ENCODE assay signal across 11 cellular contexts in the genomic region with DNA sequence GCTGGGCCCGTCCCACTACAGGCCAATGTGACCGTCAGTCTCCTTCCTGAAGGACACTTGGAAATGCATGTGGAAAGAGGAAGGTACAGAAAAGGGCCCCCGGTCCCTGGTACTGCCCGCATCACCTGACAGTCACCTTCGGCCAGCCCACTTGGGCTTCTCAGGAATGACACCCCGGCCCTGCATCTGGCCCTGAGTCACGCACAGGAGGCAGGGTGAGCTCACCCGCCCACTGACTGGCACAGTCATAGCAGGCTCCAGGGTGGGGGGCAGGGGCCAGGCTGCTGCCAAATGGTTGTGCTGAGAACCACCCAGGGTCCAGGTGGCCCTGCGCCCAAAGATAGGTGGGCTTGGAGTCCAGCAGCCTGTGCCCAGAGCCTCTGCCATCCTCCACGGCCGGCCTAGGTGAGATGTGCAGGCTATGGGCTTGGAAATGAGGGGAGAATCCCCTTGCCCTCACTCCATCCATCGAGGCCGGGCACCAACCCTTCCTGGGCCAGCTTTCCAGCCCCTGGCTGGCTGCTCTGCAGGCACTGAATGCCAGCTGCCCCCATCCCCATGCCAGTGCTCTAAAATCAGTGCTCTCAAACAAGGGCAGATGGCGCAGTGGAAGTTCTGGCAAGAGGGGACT. TPM values are rescaled to one million over a fixed set of nuclear protein-coding genes. Genes with fewer than 3 reads are reported as not detected.
DNase-seq lines count a peak whose midpoint lies in the region; ATAC-seq, FAIRE-seq and TF ChIP-seq lines count a peak whose summit lies in the region.
"Had no signal": no experiment of that assay in that cellular context is flagged by ENCODE, and none has a peak within 500 bp of the region (broad histone marks: within the 10 kb centered on the region; RNA-seq: fewer than 3 reads in every experiment).

No MANE protein-coding gene starts in this region.

- H3K27ac ChIP-seq in SK-N-SH (ENCODE audit: low read depth in 2 of 2, low read length in 1 of 2): no peak overlapping the region

- no peak for TF ChIP-seq EP300 in SK-N-SH (IDR thresholded peaks at IDR 0.05; ENCODE audit: borderline replicate concordance in 1 of 2, low read depth in 1 of 2, low read length in 1 of 2)

- no peak for ATAC-seq in GM19397 (IDR thresholded peaks at IDR 0.05; ENCODE audit: unreplicated experiment)

- H4K20me1 ChIP-seq in SK-N-SH (ENCODE audit: insufficient read depth): no peaks in the 10 kb centered on the region

- H3K4me1 ChIP-seq in SK-N-SH (ENCODE audit: control insufficient read depth in 1 of 2, insufficient read depth in 2 of 2, low read depth in 1 of 2, low read length in 1 of 2): peaks cover 4 to 8% of the 10 kb centered on the region in 2 experiments; a peak in 1 of 4 replicates

- WGBS in SK-N-SH (ENCODE audit: low lambda C conversion rate): 60% methylated on average over 9 of the region's 14 CpGs

- POLR2A ChIA-PET in SK-N-SH (lab: Yijun Ruan, JAX): interaction anchor here (0.9 kb wide), 1 partner anchor 9 kb away, joined by 3 read pairs; no protein-coding TSS in a partner anchor

- H2AFZ ChIP-seq in SK-N-SH (ENCODE audit: low read depth): no peak overlapping the region

- TF ChIP-seq POLR2A in GM12891 (IDR thresholded peaks at IDR 0.05; ENCODE audit: low read depth, low read length): no peak

- no peaks in the 10 kb centered on the region for H3K9me2 ChIP-seq in SK-N-SH

- no peak for TF ChIP-seq RAD21 in SK-N-SH (IDR thresholded peaks at IDR 0.05; ENCODE audit: low read length)

- no peak for TF ChIP-seq CTCF in SK-N-SH (IDR thresholded peaks at IDR 0.05)

- H3K36me3 ChIP-seq in SK-N-SH (replicated peaks in 1 of 2; ENCODE audit: control insufficient read depth in 1 of 2, insufficient read depth in 2 of 2, low read length in 1 of 2): no peaks in the 10 kb centered on the region

- H3K27me3 ChIP-seq in SK-N-SH (ENCODE audit: insufficient read depth): peaks cover 30% of the 10 kb centered on the region

- DNase-seq in AG08395 (ENCODE audit: low spot score) (peak; percentile 54), Daoy (ENCODE audit: low read depth) (peak; percentile 90), SK-N-SH (no peak), kidney tubule cell (ENCODE audit: low spot score) (peak; percentile 88), GM12891 (ENCODE audit: insufficient read length, low spot score) (no peak), inferior parietal cortex (ENCODE audit: extremely low spot score) (no peak), retina (no peak)
- DNase-seq: NCI-H1048, NCI-H82, SW 1271 had no signal

- no peak overlapping the region for H3K9ac ChIP-seq in SK-N-SH

- H3K4me2 ChIP-seq in SK-N-SH: no peak overlapping the region

- H3K4me3 ChIP-seq in SK-N-SH (ENCODE audit: low read depth in 2 of 2, low read length in 1 of 2): no peak overlapping the region

- no peaks in the 10 kb centered on the region for H3K9me3 ChIP-seq in SK-N-SH

- no peaks in the 10 kb centered on the region for H3K79me2 ChIP-seq in SK-N-SH (ENCODE audit: insufficient read depth)

- FAIRE-seq in GM12891 (lab: Jason Lieb, UNC): no peak

- no peaks in the 10 kb centered on the region for H3F3A ChIP-seq in SK-N-SH (replicated peaks; ENCODE audit: insufficient read depth)

- CTCF ChIA-PET in SK-N-SH (lab: Yijun Ruan, JAX): interaction anchor here (1.3 to 8.6 kb wide), 2 partner anchors 38 to 246 kb away, joined by 3 to 53 read pairs; no protein-coding TSS in a partner anchor

TF ChIP-seq in SK-N-SH, 30 proteins besides CTCF, POLR2A, EP300 and RAD21:
- peak; percentile 7; the same call in 1 of the 2 replicates for TF ChIP-seq NFIC (IDR thresholded peaks at IDR 0.05; ENCODE audit: borderline replicate concordance)
- TF ChIP-seq JUND (IDR thresholded peaks at IDR 0.05): no peak
- peak; percentile 63; the same call in 1 of the 2 replicates for TF ChIP-seq FOSL2 (IDR thresholded peaks at IDR 0.05; ENCODE audit: borderline replicate concordance, low read depth)
- TF ChIP-seq, protein P1, sequence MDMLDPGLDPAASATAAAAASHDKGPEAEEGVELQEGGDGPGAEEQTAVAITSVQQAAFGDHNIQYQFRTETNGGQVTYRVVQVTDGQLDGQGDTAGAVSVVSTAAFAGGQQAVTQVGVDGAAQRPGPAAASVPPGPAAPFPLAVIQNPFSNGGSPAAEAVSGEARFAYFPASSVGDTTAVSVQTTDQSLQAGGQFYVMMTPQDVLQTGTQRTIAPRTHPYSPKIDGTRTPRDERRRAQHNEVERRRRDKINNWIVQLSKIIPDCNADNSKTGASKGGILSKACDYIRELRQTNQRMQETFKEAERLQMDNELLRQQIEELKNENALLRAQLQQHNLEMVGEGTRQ (IDR thresholded peaks at IDR 0.05; ENCODE audit: borderline replicate concordance, low read depth, low read length): no peak
- TF ChIP-seq, protein P2, sequence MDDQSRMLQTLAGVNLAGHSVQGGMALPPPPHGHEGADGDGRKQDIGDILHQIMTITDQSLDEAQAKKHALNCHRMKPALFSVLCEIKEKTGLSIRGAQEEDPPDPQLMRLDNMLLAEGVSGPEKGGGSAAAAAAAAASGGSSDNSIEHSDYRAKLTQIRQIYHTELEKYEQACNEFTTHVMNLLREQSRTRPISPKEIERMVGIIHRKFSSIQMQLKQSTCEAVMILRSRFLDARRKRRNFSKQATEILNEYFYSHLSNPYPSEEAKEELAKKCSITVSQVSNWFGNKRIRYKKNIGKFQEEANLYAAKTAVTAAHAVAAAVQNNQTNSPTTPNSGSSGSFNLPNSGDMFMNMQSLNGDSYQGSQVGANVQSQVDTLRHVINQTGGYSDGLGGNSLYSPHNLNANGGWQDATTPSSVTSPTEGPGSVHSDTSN (IDR thresholded peaks at IDR 0.05): no peak
- no peak for TF ChIP-seq MEF2A (IDR thresholded peaks at IDR 0.05; ENCODE audit: borderline replicate concordance, low read depth)
- TF ChIP-seq CHD2 (IDR thresholded peaks at IDR 0.05; ENCODE audit: low read length, partially characterized antibody): no peak
- no peak for TF ChIP-seq TEAD4 (IDR thresholded peaks at IDR 0.05; ENCODE audit: borderline replicate concordance, insufficient read depth)
- no peak for TF ChIP-seq TAF1 (IDR thresholded peaks at IDR 0.05; ENCODE audit: borderline replicate concordance, low read depth, low read length)
- peak; percentile 35; the same call in 1 of the 2 replicates for TF ChIP-seq TCF12 (IDR thresholded peaks at IDR 0.05)

TF ChIP-seq in GM12891, 5 proteins besides CTCF, POLR2A, EP300 and RAD21:
- TF ChIP-seq TAF1 (IDR thresholded peaks at IDR 0.05; ENCODE audit: low read depth, low read length) (no peak), POU2F2 (IDR thresholded peaks at IDR 0.05; ENCODE audit: low read depth, low read length) (no peak), SPI1 (IDR thresholded peaks at IDR 0.05; ENCODE audit: low read depth, low read length) (no peak), PAX5 (IDR thresholded peaks at IDR 0.05; ENCODE audit: insufficient read depth, low read length, severe bottlenecking) (no peak), POLR2AphosphoS5 (IDR thresholded peaks at IDR 0.05; ENCODE audit: low read depth, low read length) (no peak)

RNA-seq across cellular contexts. Expression of a gene that starts 14.1 kb away (rescaled TPM):
- total RNA-seq in Daoy (2014; rRNA removed; shearing (Covaris generic)): 0.06 and 0.29 TPM in 2 replicates
- polyA plus RNA-seq in SK-N-SH (2012; rRNA removed): not detected in 2 replicates
- polyA plus RNA-seq in SK-N-SH (2012; cell fraction: cytosol; rRNA removed): not detected in 2 replicates
- not detected in 2 replicates for polyA plus RNA-seq in SK-N-SH (2012; cell fraction: nucleus; rRNA removed)
- 1.0 TPM for polyA plus RNA-seq in GM12891 (2012; ENCODE audit: low read depth, missing spikeins)

RNA-seq across cellular contexts. Expression of a gene that starts 44.2 kb away (rescaled TPM):
- total RNA-seq in Daoy (2014; rRNA removed; shearing (Covaris generic)): 33.7 and 39.1 TPM in 2 replicates
- polyA plus RNA-seq in SK-N-SH (2012; rRNA removed): 25.7 and 27.5 TPM in 2 replicates
- polyA plus RNA-seq in SK-N-SH (2012; cell fraction: cytosol; rRNA removed): 27.8 and 30.1 TPM in 2 replicates
- 15.1 and 18.6 TPM in 2 replicates for polyA plus RNA-seq in SK-N-SH (2012; cell fraction: nucleus; rRNA removed)
- polyA plus RNA-seq in GM12891 (2012; ENCODE audit: low read depth, missing spikeins): 0.27 TPM

Comparison
In these comparisons a context has a peak if more than half of its experiments do, and no peak if none do; other contexts are left out.
1. DNase-seq: peak in AG08395 (single experiment), Daoy (single experiment) and kidney tubule cell (single experiment); none in SK-N-SH (single experiment), GM12891 (single experiment), inferior parietal cortex (single experiment) and retina (single experiment).